1 cellular context compared by ENCODE assay signal in the genomic region with DNA sequence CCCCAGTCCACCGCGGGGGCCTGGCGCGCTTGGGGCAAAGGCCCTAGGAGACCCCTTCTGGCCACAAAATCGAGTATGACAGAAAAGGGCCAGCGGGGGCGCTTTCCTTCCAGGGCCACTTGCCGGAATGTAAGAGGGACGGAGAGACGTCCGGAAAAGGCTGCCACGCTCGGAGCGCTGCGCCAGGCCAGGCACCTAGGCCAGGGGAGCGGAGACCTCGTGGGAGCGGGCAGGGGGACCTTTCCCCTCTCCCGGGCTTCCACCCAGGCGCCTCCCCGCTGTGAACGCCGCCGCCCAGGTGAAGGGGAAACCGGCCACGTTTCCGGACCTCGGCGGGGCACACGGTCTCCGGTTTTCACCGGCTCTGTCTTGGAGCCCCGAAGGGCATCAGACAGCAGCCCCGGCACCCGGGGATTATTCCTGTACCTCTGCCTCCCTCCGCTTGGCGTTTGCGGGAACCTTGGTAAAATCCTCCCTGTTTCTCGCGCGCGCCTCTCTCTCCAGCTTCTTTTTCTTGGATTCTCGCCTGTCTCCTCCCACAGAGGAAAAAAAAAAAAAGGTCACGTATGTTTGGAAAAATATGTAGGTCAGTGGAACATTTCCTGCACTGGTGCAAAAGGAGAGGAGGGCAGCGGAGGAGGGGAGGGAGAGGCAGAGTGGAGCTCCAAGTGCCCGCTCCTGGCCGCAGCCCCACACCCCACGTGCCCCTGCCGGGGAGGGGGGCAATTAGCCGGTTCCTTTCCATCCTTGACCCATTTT.
TF ChIP-seq lines count a peak whose summit lies in the region.

No MANE protein-coding gene starts in this region.

TF ChIP-seq in HepG2, 621 proteins besides CTCF, POLR2A, EP300 and RAD21 (continued from another document and continues in another):
- TF ChIP-seq, protein P1, sequence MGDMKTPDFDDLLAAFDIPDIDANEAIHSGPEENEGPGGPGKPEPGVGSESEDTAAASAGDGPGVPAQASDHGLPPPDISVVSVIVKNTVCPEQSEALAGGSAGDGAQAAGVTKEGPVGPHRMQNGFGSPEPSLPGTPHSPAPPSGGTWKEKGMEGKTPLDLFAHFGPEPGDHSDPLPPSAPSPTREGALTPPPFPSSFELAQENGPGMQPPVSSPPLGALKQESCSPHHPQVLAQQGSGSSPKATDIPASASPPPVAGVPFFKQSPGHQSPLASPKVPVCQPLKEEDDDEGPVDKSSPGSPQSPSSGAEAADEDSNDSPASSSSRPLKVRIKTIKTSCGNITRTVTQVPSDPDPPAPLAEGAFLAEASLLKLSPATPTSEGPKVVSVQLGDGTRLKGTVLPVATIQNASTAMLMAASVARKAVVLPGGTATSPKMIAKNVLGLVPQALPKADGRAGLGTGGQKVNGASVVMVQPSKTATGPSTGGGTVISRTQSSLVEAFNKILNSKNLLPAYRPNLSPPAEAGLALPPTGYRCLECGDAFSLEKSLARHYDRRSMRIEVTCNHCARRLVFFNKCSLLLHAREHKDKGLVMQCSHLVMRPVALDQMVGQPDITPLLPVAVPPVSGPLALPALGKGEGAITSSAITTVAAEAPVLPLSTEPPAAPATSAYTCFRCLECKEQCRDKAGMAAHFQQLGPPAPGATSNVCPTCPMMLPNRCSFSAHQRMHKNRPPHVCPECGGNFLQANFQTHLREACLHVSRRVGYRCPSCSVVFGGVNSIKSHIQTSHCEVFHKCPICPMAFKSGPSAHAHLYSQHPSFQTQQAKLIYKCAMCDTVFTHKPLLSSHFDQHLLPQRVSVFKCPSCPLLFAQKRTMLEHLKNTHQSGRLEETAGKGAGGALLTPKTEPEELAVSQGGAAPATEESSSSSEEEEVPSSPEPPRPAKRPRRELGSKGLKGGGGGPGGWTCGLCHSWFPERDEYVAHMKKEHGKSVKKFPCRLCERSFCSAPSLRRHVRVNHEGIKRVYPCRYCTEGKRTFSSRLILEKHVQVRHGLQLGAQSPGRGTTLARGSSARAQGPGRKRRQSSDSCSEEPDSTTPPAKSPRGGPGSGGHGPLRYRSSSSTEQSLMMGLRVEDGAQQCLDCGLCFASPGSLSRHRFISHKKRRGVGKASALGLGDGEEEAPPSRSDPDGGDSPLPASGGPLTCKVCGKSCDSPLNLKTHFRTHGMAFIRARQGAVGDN (CRISPR knock-in tag; IDR thresholded peaks at IDR 0.05): peak; percentile 95
- TF ChIP-seq RARG (CRISPR knock-in tag; IDR thresholded peaks at IDR 0.05; ENCODE audit: low read depth) (peak; percentile 63; the same call in 1 of the 2 replicates), PAWR (CRISPR knock-in tag; IDR thresholded peaks at IDR 0.05; ENCODE audit: borderline replicate concordance) (0 out of 2 replicates have a peak, but pooled peaks have one; percentile 59), RXRA (CRISPR knock-in tag; IDR thresholded peaks at IDR 0.05) (0 out of 2 replicates have a peak, but pooled peaks have one; percentile 41), ZBTB1 (CRISPR knock-in tag; IDR thresholded peaks at IDR 0.05; ENCODE audit: borderline replicate concordance) (no peak), BRD4 (CRISPR knock-in tag; IDR thresholded peaks at IDR 0.05) (peak; percentile 88), ZNF576 (CRISPR knock-in tag; IDR thresholded peaks at IDR 0.05) (no peak), MXD4 (CRISPR knock-in tag; IDR thresholded peaks at IDR 0.05) (peak; percentile 56; the same call in 1 of the 2 replicates), MBD4 (IDR thresholded peaks at IDR 0.05; ENCODE audit: borderline replicate concordance, low read length) (no peak), KAT8 (CRISPR knock-in tag; IDR thresholded peaks at IDR 0.05) (peak; percentile 37; the same call in 1 of the 2 replicates), ZNF317 (CRISPR knock-in tag; IDR thresholded peaks at IDR 0.05) (peak; percentile 61; the same call in 1 of the 2 replicates), ZNF205 (CRISPR knock-in tag; IDR thresholded peaks at IDR 0.05) (peak; percentile 67; the same call in 1 of the 2 replicates), KDM5B (CRISPR knock-in tag; IDR thresholded peaks at IDR 0.05; ENCODE audit: borderline replicate concordance) (peak; percentile 91; the same call in 1 of the 2 replicates), ERF (CRISPR knock-in tag; IDR thresholded peaks at IDR 0.05) (peak; percentile 53; the same call in 1 of the 2 replicates), ZNF281 (CRISPR knock-in tag; IDR thresholded peaks at IDR 0.05; ENCODE audit: borderline replicate concordance) (no peak; the same call in 1 of the 2 replicates), BORCS8-MEF2B (CRISPR knock-in tag; IDR thresholded peaks at IDR 0.05) (peak; percentile 69; the same call in 1 of the 2 replicates), NFYC (CRISPR knock-in tag; IDR thresholded peaks at IDR 0.05) (no peak), DMAP1 (CRISPR knock-in tag; IDR thresholded peaks at IDR 0.05) (peak; percentile 77; the same call in 1 of the 2 replicates), ZHX1 (CRISPR knock-in tag; IDR thresholded peaks at IDR 0.05; ENCODE audit: low read depth) (no peak; the same call in 1 of the 2 replicates), ZNF564 (CRISPR knock-in tag; IDR thresholded peaks at IDR 0.05) (peak; percentile 66; the same call in 1 of the 2 replicates), ZNF446 (CRISPR knock-in tag; IDR thresholded peaks at IDR 0.05) (no peak), NKX3-1 (CRISPR knock-in tag; IDR thresholded peaks at IDR 0.05) (no peak), ZNF3 (CRISPR knock-in tag; IDR thresholded peaks at IDR 0.05) (0 out of 2 replicates have a peak, but pooled peaks have one; percentile 17), SALL2 (CRISPR knock-in tag; IDR thresholded peaks at IDR 0.05) (no peak; the same call in none of the 2 replicates), ZNF383 (CRISPR knock-in tag; IDR thresholded peaks at IDR 0.05; ENCODE audit: borderline replicate concordance) (peak; percentile 66; the same call in 1 of the 2 replicates), ZNF660 (CRISPR knock-in tag; IDR thresholded peaks at IDR 0.05; ENCODE audit: borderline replicate concordance, low read depth) (no peak), ZNF580 (CRISPR knock-in tag; IDR thresholded peaks at IDR 0.05; ENCODE audit: borderline replicate concordance, low read depth) (peak; percentile 67; the same call in 1 of the 2 replicates), GZF1 (CRISPR knock-in tag; IDR thresholded peaks at IDR 0.05) (peak; percentile 86; the same call in 1 of the 2 replicates), SCMH1 (CRISPR knock-in tag; IDR thresholded peaks at IDR 0.05; ENCODE audit: borderline replicate concordance) (no peak), SKI (IDR thresholded peaks at IDR 0.05; ENCODE audit: partially characterized antibody) (no peak), KLF9 (CRISPR knock-in tag; IDR thresholded peaks at IDR 0.05; ENCODE audit: low read depth) (no peak), CENPX (CRISPR knock-in tag; IDR thresholded peaks at IDR 0.05) (no peak), ATF7 (IDR thresholded peaks at IDR 0.05) (no peak), ATF7 (CRISPR knock-in tag; IDR thresholded peaks at IDR 0.05) (peak; percentile 86), ZNF431 (CRISPR knock-in tag; IDR thresholded peaks at IDR 0.05; ENCODE audit: borderline replicate concordance, low read depth) (no peak; the same call in 1 of the 2 replicates), REXO4 (CRISPR knock-in tag; IDR thresholded peaks at IDR 0.05; ENCODE audit: borderline replicate concordance) (no peak), SP2 (CRISPR knock-in tag; IDR thresholded peaks at IDR 0.05) (0 out of 2 replicates have a peak, but pooled peaks have one; percentile 31)
- TF ChIP-seq, protein P2, sequence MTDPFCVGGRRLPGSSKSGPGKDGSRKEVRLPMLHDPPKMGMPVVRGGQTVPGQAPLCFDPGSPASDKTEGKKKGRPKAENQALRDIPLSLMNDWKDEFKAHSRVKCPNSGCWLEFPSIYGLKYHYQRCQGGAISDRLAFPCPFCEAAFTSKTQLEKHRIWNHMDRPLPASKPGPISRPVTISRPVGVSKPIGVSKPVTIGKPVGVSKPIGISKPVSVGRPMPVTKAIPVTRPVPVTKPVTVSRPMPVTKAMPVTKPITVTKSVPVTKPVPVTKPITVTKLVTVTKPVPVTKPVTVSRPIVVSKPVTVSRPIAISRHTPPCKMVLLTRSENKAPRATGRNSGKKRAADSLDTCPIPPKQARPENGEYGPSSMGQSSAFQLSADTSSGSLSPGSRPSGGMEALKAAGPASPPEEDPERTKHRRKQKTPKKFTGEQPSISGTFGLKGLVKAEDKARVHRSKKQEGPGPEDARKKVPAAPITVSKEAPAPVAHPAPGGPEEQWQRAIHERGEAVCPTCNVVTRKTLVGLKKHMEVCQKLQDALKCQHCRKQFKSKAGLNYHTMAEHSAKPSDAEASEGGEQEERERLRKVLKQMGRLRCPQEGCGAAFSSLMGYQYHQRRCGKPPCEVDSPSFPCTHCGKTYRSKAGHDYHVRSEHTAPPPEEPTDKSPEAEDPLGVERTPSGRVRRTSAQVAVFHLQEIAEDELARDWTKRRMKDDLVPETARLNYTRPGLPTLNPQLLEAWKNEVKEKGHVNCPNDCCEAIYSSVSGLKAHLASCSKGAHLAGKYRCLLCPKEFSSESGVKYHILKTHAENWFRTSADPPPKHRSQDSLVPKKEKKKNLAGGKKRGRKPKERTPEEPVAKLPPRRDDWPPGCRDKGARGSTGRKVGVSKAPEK (CRISPR knock-in tag; IDR thresholded peaks at IDR 0.05; ENCODE audit: borderline replicate concordance): peak; percentile 90
- TF ChIP-seq, protein P3, sequence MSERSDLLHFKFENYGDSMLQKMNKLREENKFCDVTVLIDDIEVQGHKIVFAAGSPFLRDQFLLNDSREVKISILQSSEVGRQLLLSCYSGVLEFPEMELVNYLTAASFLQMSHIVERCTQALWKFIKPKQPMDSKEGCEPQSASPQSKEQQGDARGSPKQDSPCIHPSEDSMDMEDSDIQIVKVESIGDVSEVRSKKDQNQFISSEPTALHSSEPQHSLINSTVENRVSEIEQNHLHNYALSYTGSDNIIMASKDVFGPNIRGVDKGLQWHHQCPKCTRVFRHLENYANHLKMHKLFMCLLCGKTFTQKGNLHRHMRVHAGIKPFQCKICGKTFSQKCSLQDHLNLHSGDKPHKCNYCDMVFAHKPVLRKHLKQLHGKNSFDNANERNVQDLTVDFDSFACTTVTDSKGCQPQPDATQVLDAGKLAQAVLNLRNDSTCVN (CRISPR knock-in tag; IDR thresholded peaks at IDR 0.05; ENCODE audit: borderline replicate concordance): 0 out of 2 replicates have a peak, but pooled peaks have one; percentile 8
- TF ChIP-seq, protein P4, sequence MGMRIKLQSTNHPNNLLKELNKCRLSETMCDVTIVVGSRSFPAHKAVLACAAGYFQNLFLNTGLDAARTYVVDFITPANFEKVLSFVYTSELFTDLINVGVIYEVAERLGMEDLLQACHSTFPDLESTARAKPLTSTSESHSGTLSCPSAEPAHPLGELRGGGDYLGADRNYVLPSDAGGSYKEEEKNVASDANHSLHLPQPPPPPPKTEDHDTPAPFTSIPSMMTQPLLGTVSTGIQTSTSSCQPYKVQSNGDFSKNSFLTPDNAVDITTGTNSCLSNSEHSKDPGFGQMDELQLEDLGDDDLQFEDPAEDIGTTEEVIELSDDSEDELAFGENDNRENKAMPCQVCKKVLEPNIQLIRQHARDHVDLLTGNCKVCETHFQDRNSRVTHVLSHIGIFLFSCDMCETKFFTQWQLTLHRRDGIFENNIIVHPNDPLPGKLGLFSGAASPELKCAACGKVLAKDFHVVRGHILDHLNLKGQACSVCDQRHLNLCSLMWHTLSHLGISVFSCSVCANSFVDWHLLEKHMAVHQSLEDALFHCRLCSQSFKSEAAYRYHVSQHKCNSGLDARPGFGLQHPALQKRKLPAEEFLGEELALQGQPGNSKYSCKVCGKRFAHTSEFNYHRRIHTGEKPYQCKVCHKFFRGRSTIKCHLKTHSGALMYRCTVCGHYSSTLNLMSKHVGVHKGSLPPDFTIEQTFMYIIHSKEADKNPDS (CRISPR knock-in tag; IDR thresholded peaks at IDR 0.05): 0 out of 2 replicates have a peak, but pooled peaks have one; percentile 53
